ENCODE assay signal across 8 cellular contexts in genomic region chr17:45320931-45321461, GRCh38. TPM values are rescaled to one million over a fixed set of nuclear protein-coding genes. Genes with fewer than 3 reads are reported as not detected.
DNase-seq lines count a peak whose midpoint lies in the region; ATAC-seq and TF ChIP-seq lines count a peak whose summit lies in the region.

No MANE protein-coding gene starts in this region.

- DNase-seq in activated T-cell treated with anti-CD3 and anti-CD28 coated beads, Interleukin-2, amount 50 U/mL, for 72 hours = peak in 1 of 2 donors; percentile 47
- no peak for DNase-seq in activated T-cell treated with anti-CD3 and anti-CD28 coated beads, Interleukin-2, amount 50 U/mL, for 1 hour
- peak; percentile 52 for DNase-seq in T-helper 2 cell treated with Interferon-gamma antibody and Interleukin-4, amounts not matched to agents 5 μg/mL and 100 μg/mL, for 36 hours (ENCODE audit: low spot score)
- peak; percentile 93 for DNase-seq in glomerular visceral epithelial cell (ENCODE audit: extremely low spot score)
- DNase-seq in tibial nerve (ENCODE audit: low spot score in 2 of 2) = peak in 1 of 2 donors; percentile 47
- DNase-seq in SHP77 treated with DMSO at 0.1 percent for 48 hours (lab: John Stamatoyannopoulos, UW) = no peak
- DNase-seq in NCI-H1694 treated with DMSO at 0.1 percent for 48 hours (lab: John Stamatoyannopoulos, UW) = no peak

- peak overlapping the region in 3 of 4 donors; percentile 14 to 70 (median 40) for H3K27ac ChIP-seq in tibial nerve

- H3K36me3 ChIP-seq in tibial nerve = no peaks in the 10 kb centered on the region

- no peak overlapping the region for H3K4me3 ChIP-seq in tibial nerve

- no peak overlapping the region for H3K27ac Mint-ChIP-seq in activated T-cell treated with anti-CD3 and anti-CD28 coated beads, Interleukin-2, amount 50 U/mL, for 72 hours
- H3K27ac Mint-ChIP-seq in T-helper 2 cell treated with Interferon-gamma antibody and Interleukin-4, amounts not matched to agents 5 μg/mL and 100 μg/mL, for 36 hours = no peak overlapping the region

- ATAC-seq in activated T-cell treated with anti-CD3 and anti-CD28 coated beads, Interleukin-2, amount 50 U/mL, for 72 hours (replicated peaks in 1 of 2) = peak in 1 of 2 donors; percentile 16
- no peak for ATAC-seq in esophagus mucosa

- H3K27me3 Mint-ChIP-seq in activated T-cell treated with anti-CD3 and anti-CD28 coated beads, Interleukin-2, amount 50 U/mL, for 72 hours (ENCODE audit: low read depth) = no peaks in the 10 kb centered on the region
- peaks cover 4% of the 10 kb centered on the region for H3K27me3 Mint-ChIP-seq in T-helper 2 cell treated with Interferon-gamma antibody and Interleukin-4, amounts not matched to agents 5 μg/mL and 100 μg/mL, for 36 hours (ENCODE audit: low read depth)

- peaks cover 0 to 34% (median 16%) of the 10 kb centered on the region in 4 donors for H3K4me1 ChIP-seq in tibial nerve

- peaks cover 5 to 6% of the 10 kb centered on the region in 2 donors for H3K36me3 Mint-ChIP-seq in activated T-cell treated with anti-CD3 and anti-CD28 coated beads, Interleukin-2, amount 50 U/mL, for 72 hours (ENCODE audit: insufficient read depth in 2 of 2)
- peaks cover 2% of the 10 kb centered on the region for H3K36me3 Mint-ChIP-seq in T-helper 2 cell treated with Interferon-gamma antibody and Interleukin-4, amounts not matched to agents 5 μg/mL and 100 μg/mL, for 36 hours (ENCODE audit: low read depth)

- peak in 1 of 2 donors; percentile 45 for TF ChIP-seq EP300 in tibial nerve (IDR thresholded peaks at IDR 0.05)

- H3K4me3 Mint-ChIP-seq in activated T-cell treated with anti-CD3 and anti-CD28 coated beads, Interleukin-2, amount 50 U/mL, for 72 hours = peak overlapping the region; percentile 47 to 69
- H3K4me3 Mint-ChIP-seq in T-helper 2 cell treated with Interferon-gamma antibody and Interleukin-4, amounts not matched to agents 5 μg/mL and 100 μg/mL, for 36 hours = peak overlapping the region; percentile 35

- no peaks in the 10 kb centered on the region for H3K9me3 Mint-ChIP-seq in activated T-cell treated with anti-CD3 and anti-CD28 coated beads, Interleukin-2, amount 50 U/mL, for 72 hours
- no peaks in the 10 kb centered on the region for H3K9me3 Mint-ChIP-seq in T-helper 2 cell treated with Interferon-gamma antibody and Interleukin-4, amounts not matched to agents 5 μg/mL and 100 μg/mL, for 36 hours

- peaks cover 51% of the 10 kb centered on the region for H3K4me1 Mint-ChIP-seq in activated T-cell treated with anti-CD3 and anti-CD28 coated beads, Interleukin-2, amount 50 U/mL, for 72 hours (ENCODE audit: low read depth)
- H3K4me1 Mint-ChIP-seq in T-helper 2 cell treated with Interferon-gamma antibody and Interleukin-4, amounts not matched to agents 5 μg/mL and 100 μg/mL, for 36 hours (ENCODE audit: low read depth) = peaks cover 39% of the 10 kb centered on the region

- no peak for TF ChIP-seq CTCF in tibial nerve (IDR thresholded peaks at IDR 0.05)

- no peaks in the 10 kb centered on the region for H3K9me3 ChIP-seq in tibial nerve

- no peaks in the 10 kb centered on the region for H3K27me3 ChIP-seq in tibial nerve

- 0 to 20% methylated on average over 1 of the region's 1 CpG for WGBS in tibial nerve, 2 donors

- no peak for TF ChIP-seq POLR2A in tibial nerve (IDR thresholded peaks at IDR 0.05)

RNA-seq across cellular contexts. Expression of gene MAP3K14, which starts 4.2 kb away (rescaled TPM):
- 10 to 100 TPM; 71.8 to 78.0 TPM for total RNA-seq in activated T-cell treated with anti-CD3 and anti-CD28 coated beads, Interleukin-2, amount 50 U/mL, for 72 hours
- total RNA-seq in tibial nerve (10 to 100 TPM in 3 of 4 donors, 1 to 10 TPM in 1; 9.6 to 15.6 (median 13.3) TPM), esophagus mucosa (6.3 TPM)

RNA-seq across cellular contexts. Expression of gene SPATA32, which starts 59.1 kb away (rescaled TPM):
- total RNA-seq in activated T-cell treated with anti-CD3 and anti-CD28 coated beads, Interleukin-2, amount 50 U/mL, for 72 hours = 1 to 10 TPM; 1.4 to 1.7 TPM
- total RNA-seq in tibial nerve (not detected), esophagus mucosa (0.24 TPM)

Comparison
In these comparisons a context has a peak if more than half of its experiments do, and no peak if none do; other contexts are left out.
1. DNase-seq: peak in T-helper 2 cell treated with Interferon-gamma antibody and Interleukin-4, amounts not matched to agents 5 μg/mL and 100 μg/mL, for 36 hours (single experiment) and glomerular visceral epithelial cell (single experiment); none in activated T-cell treated with anti-CD3 and anti-CD28 coated beads, Interleukin-2, amount 50 U/mL, for 1 hour (single experiment), SHP77 treated with DMSO at 0.1 percent for 48 hours (single experiment) and NCI-H1694 treated with DMSO at 0.1 percent for 48 hours (single experiment).